1 cellular context compared by ENCODE assay signal in the genomic region with DNA sequence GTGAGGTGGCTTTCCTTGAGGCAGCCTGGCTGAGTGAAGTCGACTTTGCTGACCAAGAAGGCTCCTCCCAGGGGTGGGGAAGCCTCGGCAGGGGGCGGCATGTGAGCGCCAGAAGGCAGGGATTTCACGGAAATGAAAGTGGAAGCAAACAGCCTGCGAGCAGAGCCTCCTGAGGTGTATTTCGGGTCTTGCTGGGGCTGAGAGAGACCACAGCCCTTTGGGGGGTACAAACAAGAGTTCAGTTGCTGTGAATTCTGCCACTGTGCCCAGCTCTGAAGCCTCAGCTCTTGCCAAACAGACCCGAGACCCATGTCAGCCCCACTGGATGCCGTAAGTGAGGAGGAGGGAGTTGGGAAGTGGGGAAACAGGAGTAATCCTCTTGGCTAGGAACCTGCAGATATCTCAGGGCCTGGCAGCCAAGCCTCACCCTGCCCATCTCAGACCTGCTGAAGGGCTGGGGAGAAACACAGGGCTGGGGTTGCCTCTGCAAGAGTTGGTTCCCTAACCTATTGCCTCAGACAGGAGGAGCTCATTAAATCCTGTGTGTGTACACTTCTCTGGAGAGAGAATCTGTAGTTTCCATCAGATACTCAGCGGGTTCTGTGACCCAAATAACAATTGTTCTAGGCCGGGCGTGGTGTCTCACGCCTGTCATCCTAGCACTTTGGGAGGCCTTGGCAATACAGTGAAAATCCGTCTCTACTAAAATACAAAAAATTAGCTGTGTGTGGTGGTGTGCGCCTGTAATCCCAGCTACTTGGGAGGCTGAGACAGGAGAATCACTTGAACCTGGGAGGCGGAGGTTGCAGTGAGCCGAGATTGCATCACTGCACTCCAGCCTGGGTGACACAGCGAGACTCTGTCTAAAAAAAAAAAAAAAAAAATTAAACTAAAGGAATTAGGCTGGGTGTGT.
A peak's percentile ranks its signal among the peaks of the same experiment; 100 is the strongest.
TF ChIP-seq lines count a peak whose summit lies in the region.

A gene (plus strand): TSS at position 146 of the 913 bp plus-strand sequence. CDS start 164 bp downstream, at position 310.

TF ChIP-seq in K562, 482 proteins besides CTCF, POLR2A, EP300 and RAD21 (continued from another document and continues in another):
- TF ChIP-seq, protein P1, sequence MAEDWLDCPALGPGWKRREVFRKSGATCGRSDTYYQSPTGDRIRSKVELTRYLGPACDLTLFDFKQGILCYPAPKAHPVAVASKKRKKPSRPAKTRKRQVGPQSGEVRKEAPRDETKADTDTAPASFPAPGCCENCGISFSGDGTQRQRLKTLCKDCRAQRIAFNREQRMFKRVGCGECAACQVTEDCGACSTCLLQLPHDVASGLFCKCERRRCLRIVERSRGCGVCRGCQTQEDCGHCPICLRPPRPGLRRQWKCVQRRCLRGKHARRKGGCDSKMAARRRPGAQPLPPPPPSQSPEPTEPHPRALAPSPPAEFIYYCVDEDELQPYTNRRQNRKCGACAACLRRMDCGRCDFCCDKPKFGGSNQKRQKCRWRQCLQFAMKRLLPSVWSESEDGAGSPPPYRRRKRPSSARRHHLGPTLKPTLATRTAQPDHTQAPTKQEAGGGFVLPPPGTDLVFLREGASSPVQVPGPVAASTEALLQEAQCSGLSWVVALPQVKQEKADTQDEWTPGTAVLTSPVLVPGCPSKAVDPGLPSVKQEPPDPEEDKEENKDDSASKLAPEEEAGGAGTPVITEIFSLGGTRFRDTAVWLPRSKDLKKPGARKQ (CRISPR knock-in tag; IDR thresholded peaks at IDR 0.05): no peak
- peak; percentile 76 for TF ChIP-seq CEBPB (tag; IDR thresholded peaks at IDR 0.05)
- no peak for TF ChIP-seq HNRNPK (IDR thresholded peaks at IDR 0.05; ENCODE audit: low read depth, low read length, poor library complexity, severe bottlenecking)
- no peak for TF ChIP-seq SETDB1 (IDR thresholded peaks at IDR 0.05; ENCODE audit: low read length)
- TF ChIP-seq KDM5B (IDR thresholded peaks at IDR 0.05; ENCODE audit: insufficient replicate concordance, low read depth, low read length): peak; percentile 61
- TF ChIP-seq ZNF830 (CRISPR knock-in tag; IDR thresholded peaks at IDR 0.05): no peak
- TF ChIP-seq, protein P2, sequence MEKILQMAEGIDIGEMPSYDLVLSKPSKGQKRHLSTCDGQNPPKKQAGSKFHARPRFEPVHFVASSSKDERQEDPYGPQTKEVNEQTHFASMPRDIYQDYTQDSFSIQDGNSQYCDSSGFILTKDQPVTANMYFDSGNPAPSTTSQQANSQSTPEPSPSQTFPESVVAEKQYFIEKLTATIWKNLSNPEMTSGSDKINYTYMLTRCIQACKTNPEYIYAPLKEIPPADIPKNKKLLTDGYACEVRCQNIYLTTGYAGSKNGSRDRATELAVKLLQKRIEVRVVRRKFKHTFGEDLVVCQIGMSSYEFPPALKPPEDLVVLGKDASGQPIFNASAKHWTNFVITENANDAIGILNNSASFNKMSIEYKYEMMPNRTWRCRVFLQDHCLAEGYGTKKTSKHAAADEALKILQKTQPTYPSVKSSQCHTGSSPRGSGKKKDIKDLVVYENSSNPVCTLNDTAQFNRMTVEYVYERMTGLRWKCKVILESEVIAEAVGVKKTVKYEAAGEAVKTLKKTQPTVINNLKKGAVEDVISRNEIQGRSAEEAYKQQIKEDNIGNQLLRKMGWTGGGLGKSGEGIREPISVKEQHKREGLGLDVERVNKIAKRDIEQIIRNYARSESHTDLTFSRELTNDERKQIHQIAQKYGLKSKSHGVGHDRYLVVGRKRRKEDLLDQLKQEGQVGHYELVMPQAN (IDR thresholded peaks at IDR 0.05; ENCODE audit: borderline replicate concordance): 0 out of 2 replicates have a peak, but pooled peaks have one; percentile 14
- TF ChIP-seq ZNF76 (CRISPR knock-in tag; IDR thresholded peaks at IDR 0.05; ENCODE audit: borderline replicate concordance): no peak
- TF ChIP-seq POLR3A (IDR thresholded peaks at IDR 0.05; ENCODE audit: borderline replicate concordance, extremely low read depth, insufficient read depth, insufficient read length): no peak
- TF ChIP-seq, protein P3, sequence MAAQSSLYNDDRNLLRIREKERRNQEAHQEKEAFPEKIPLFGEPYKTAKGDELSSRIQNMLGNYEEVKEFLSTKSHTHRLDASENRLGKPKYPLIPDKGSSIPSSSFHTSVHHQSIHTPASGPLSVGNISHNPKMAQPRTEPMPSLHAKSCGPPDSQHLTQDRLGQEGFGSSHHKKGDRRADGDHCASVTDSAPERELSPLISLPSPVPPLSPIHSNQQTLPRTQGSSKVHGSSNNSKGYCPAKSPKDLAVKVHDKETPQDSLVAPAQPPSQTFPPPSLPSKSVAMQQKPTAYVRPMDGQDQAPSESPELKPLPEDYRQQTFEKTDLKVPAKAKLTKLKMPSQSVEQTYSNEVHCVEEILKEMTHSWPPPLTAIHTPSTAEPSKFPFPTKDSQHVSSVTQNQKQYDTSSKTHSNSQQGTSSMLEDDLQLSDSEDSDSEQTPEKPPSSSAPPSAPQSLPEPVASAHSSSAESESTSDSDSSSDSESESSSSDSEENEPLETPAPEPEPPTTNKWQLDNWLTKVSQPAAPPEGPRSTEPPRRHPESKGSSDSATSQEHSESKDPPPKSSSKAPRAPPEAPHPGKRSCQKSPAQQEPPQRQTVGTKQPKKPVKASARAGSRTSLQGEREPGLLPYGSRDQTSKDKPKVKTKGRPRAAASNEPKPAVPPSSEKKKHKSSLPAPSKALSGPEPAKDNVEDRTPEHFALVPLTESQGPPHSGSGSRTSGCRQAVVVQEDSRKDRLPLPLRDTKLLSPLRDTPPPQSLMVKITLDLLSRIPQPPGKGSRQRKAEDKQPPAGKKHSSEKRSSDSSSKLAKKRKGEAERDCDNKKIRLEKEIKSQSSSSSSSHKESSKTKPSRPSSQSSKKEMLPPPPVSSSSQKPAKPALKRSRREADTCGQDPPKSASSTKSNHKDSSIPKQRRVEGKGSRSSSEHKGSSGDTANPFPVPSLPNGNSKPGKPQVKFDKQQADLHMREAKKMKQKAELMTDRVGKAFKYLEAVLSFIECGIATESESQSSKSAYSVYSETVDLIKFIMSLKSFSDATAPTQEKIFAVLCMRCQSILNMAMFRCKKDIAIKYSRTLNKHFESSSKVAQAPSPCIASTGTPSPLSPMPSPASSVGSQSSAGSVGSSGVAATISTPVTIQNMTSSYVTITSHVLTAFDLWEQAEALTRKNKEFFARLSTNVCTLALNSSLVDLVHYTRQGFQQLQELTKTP (IDR thresholded peaks at IDR 0.05; ENCODE audit: low read depth in 1 of 2, partially characterized antibody in 2 of 2): no peak
- no peak for TF ChIP-seq HDAC6 (IDR thresholded peaks at IDR 0.05; ENCODE audit: low read depth, low read length)
- TF ChIP-seq ZNF445 (CRISPR knock-in tag; IDR thresholded peaks at IDR 0.05; ENCODE audit: low read depth): no peak
- no peak for TF ChIP-seq ZNF274 (IDR thresholded peaks at IDR 0.05; ENCODE audit: borderline replicate concordance, low read depth, low read length)
- no peak for TF ChIP-seq ZNF143 (CRISPR knock-in tag; IDR thresholded peaks at IDR 0.05)
- no peak for TF ChIP-seq ZNF436 (CRISPR knock-in tag; IDR thresholded peaks at IDR 0.05)
- no peak for TF ChIP-seq HNRNPLL (IDR thresholded peaks at IDR 0.05; ENCODE audit: low read depth, low read length, poor library complexity, severe bottlenecking)
- peak; percentile 36 for TF ChIP-seq TAF9B (IDR thresholded peaks at IDR 0.05; ENCODE audit: partially characterized antibody)
- TF ChIP-seq, protein P4, sequence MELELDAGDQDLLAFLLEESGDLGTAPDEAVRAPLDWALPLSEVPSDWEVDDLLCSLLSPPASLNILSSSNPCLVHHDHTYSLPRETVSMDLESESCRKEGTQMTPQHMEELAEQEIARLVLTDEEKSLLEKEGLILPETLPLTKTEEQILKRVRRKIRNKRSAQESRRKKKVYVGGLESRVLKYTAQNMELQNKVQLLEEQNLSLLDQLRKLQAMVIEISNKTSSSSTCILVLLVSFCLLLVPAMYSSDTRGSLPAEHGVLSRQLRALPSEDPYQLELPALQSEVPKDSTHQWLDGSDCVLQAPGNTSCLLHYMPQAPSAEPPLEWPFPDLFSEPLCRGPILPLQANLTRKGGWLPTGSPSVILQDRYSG (tag; conservative IDR thresholded peaks at IDR 0.05; ENCODE audit: low read depth): no peak
- 0 out of 2 replicates have a peak, but pooled peaks have one; percentile 52 for TF ChIP-seq SOX6 (IDR thresholded peaks at IDR 0.05)
- TF ChIP-seq GTF2F1 (IDR thresholded peaks at IDR 0.05; ENCODE audit: low read depth, low read length): no peak
- TF ChIP-seq SREBF1 (IDR thresholded peaks at IDR 0.05; ENCODE audit: borderline replicate concordance, low read depth, low read length): no peak
- TF ChIP-seq, protein P5, sequence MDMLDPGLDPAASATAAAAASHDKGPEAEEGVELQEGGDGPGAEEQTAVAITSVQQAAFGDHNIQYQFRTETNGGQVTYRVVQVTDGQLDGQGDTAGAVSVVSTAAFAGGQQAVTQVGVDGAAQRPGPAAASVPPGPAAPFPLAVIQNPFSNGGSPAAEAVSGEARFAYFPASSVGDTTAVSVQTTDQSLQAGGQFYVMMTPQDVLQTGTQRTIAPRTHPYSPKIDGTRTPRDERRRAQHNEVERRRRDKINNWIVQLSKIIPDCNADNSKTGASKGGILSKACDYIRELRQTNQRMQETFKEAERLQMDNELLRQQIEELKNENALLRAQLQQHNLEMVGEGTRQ (CRISPR knock-in tag; IDR thresholded peaks at IDR 0.05): no peak
- TF ChIP-seq PURB (CRISPR knock-in tag; IDR thresholded peaks at IDR 0.05; ENCODE audit: low read depth): no peak
- TF ChIP-seq, protein P6, sequence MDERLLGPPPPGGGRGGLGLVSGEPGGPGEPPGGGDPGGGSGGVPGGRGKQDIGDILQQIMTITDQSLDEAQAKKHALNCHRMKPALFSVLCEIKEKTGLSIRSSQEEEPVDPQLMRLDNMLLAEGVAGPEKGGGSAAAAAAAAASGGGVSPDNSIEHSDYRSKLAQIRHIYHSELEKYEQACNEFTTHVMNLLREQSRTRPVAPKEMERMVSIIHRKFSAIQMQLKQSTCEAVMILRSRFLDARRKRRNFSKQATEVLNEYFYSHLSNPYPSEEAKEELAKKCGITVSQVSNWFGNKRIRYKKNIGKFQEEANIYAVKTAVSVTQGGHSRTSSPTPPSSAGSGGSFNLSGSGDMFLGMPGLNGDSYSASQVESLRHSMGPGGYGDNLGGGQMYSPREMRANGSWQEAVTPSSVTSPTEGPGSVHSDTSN (CRISPR knock-in tag; IDR thresholded peaks at IDR 0.05; ENCODE audit: low read depth): no peak
- TF ChIP-seq, protein P6 (tag; conservative IDR thresholded peaks at IDR 0.05; ENCODE audit: low read depth): no peak
- no peak for TF ChIP-seq LCOR (CRISPR knock-in tag; IDR thresholded peaks at IDR 0.05)
- TF ChIP-seq NFYB (IDR thresholded peaks at IDR 0.05; ENCODE audit: extremely low read depth, insufficient read length): no peak
- no peak for TF ChIP-seq RBM25 (IDR thresholded peaks at IDR 0.05; ENCODE audit: low read depth, low read length, severe bottlenecking)
- peak; percentile 42 for TF ChIP-seq TBP (optimal IDR thresholded peaks at IDR 0.05; ENCODE audit: low read depth, low read length)
- TF ChIP-seq HDAC3 (IDR thresholded peaks at IDR 0.05; ENCODE audit: borderline replicate concordance, partially characterized antibody): no peak
- TF ChIP-seq DIDO1 (tag; IDR thresholded peaks at IDR 0.05; ENCODE audit: low read depth): no peak
- TF ChIP-seq NRF1 (conservative IDR thresholded peaks at IDR 0.05 in 1 of 2, IDR thresholded peaks at IDR 0.05 in 1 of 2): no peak
- TF ChIP-seq HSF4 (CRISPR knock-in tag; IDR thresholded peaks at IDR 0.05; ENCODE audit: borderline replicate concordance): no peak
- no peak for TF ChIP-seq RAD51 (IDR thresholded peaks at IDR 0.05; ENCODE audit: borderline replicate concordance, low read depth)
- TF ChIP-seq NFIC (IDR thresholded peaks at IDR 0.05): no peak
- TF ChIP-seq, protein P7, sequence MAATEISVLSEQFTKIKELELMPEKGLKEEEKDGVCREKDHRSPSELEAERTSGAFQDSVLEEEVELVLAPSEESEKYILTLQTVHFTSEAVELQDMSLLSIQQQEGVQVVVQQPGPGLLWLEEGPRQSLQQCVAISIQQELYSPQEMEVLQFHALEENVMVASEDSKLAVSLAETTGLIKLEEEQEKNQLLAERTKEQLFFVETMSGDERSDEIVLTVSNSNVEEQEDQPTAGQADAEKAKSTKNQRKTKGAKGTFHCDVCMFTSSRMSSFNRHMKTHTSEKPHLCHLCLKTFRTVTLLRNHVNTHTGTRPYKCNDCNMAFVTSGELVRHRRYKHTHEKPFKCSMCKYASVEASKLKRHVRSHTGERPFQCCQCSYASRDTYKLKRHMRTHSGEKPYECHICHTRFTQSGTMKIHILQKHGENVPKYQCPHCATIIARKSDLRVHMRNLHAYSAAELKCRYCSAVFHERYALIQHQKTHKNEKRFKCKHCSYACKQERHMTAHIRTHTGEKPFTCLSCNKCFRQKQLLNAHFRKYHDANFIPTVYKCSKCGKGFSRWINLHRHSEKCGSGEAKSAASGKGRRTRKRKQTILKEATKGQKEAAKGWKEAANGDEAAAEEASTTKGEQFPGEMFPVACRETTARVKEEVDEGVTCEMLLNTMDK (IDR thresholded peaks at IDR 0.05; ENCODE audit: borderline replicate concordance, insufficient read depth, low read depth, low read length, poor library complexity, severe bottlenecking): peak; percentile 20
- TF ChIP-seq ZKSCAN1 (IDR thresholded peaks at IDR 0.05; ENCODE audit: low read depth, low read length): 0 out of 2 replicates have a peak, but pooled peaks have one; percentile 27
- TF ChIP-seq ARNT (IDR thresholded peaks at IDR 0.05): 0 out of 4 replicates have a peak, but pooled peaks of 1 of the 2 experiments have one; percentile 16
